25 cellular contexts compared by ENCODE assay signal in genomic region chrX:18753603-18754002, GRCh38. TPM values are rescaled to one million over a fixed set of nuclear protein-coding genes. Genes with fewer than 3 reads are reported as not detected.
"Had no signal": no experiment of that assay in that cellular context is flagged by ENCODE, and none has a peak within 500 bp of the region (broad histone marks: within the 10 kb centered on the region; RNA-seq: fewer than 3 reads in every experiment).

No MANE protein-coding gene starts in this region.

- H3K36me3 Mint-ChIP-seq: activated naive CD4-positive, alpha-beta T cell treated with anti-CD3 and anti-CD28 coated beads, Interleukin-2, amount 10 ng/mL, durations not matched to agents 7 days and 5 days; natural killer cell treated with Interleukin-12 subunit alpha and Interleukin-12 subunit beta and Interleukin-15 and Interleukin-18, amount 100 ng/mL, for 72 hours had no signal

- DNase-seq: activated B cell treated with CpG ODN at 0.5 μM for 24 hours; activated CD4-positive, alpha-beta T cell treated with anti-CD3 and anti-CD28 coated beads for 4 hours; activated CD4-positive, alpha-beta T cell treated with anti-CD3 and anti-CD28 coated beads, Interleukin-2, amount 50 U/mL, for 48 hours; activated effector memory CD4-positive, alpha-beta T cell treated with anti-CD3 and anti-CD28 coated beads, Interleukin-2, amount 50 U/mL, for 16 hours; activated naive CD4-positive, alpha-beta T cell treated with anti-CD3 and anti-CD28 coated beads, Interleukin-2, amount 10 ng/mL, durations not matched to agents 7 days and 5 days; activated T-cell treated with anti-CD3 and anti-CD28 coated beads, Interleukin-2, amount 50 U/mL, for 48 hours; body of pancreas; dermis blood vessel endothelial cell; effector CD8-positive, alpha-beta T cell; head of caudate nucleus; islet precursor cell; left cardiac atrium; ovary; stimulated activated CD4-positive, alpha-beta T cell treated with anti-CD3 and anti-CD28 coated beads, Interleukin-4, amount 100 ng/mL, for 4 hours; stimulated activated naive CD8-positive, alpha-beta T cell treated with anti-CD3 and anti-CD28 coated beads, Interleukin-15, Interleukin-2, amounts not matched to agents 100 U/mL and 50 U/mL, for 24 hours; T1000; upper lobe of left lung had no signal

- H3K27me3 Mint-ChIP-seq: activated naive CD4-positive, alpha-beta T cell treated with anti-CD3 and anti-CD28 coated beads, Interleukin-2, amount 10 ng/mL, durations not matched to agents 7 days and 5 days had no signal

- H3K4me1 ChIP-seq: gastroesophageal sphincter, prostate gland, upper lobe of left lung had no signal

- H3K27me3 ChIP-seq: body of pancreas, cardiac muscle cell, gastroesophageal sphincter, neutrophil, ovary, upper lobe of left lung had no signal

- H3K9me3 ChIP-seq: body of pancreas, gastroesophageal sphincter, neutrophil, ovary, prostate gland, upper lobe of left lung had no signal

- H3K4me3 ChIP-seq: body of pancreas, cardiac muscle cell, gastroesophageal sphincter, ovary, prostate gland, upper lobe of left lung had no signal

- H3K27ac ChIP-seq: body of pancreas, cardiac muscle cell, gastroesophageal sphincter, neutrophil, ovary, prostate gland, upper lobe of left lung had no signal

- ATAC-seq: body of pancreas; gastroesophageal sphincter; left cardiac atrium; natural killer cell treated with Interleukin-12 subunit alpha and Interleukin-12 subunit beta and Interleukin-15 and Interleukin-18, amount 100 ng/mL, for 72 hours; stimulated activated naive CD8-positive, alpha-beta T cell treated with anti-CD3 and anti-CD28 coated beads, Interleukin-15, Interleukin-2, amounts not matched to agents 100 U/mL and 50 U/mL, for 24 hours had no signal

- H3K9me3 Mint-ChIP-seq: activated B cell treated with CpG ODN at 0.5 μM for 24 hours; activated naive CD4-positive, alpha-beta T cell treated with anti-CD3 and anti-CD28 coated beads, Interleukin-2, amount 10 ng/mL, durations not matched to agents 7 days and 5 days; natural killer cell treated with Interleukin-12 subunit alpha and Interleukin-12 subunit beta and Interleukin-15 and Interleukin-18, amount 100 ng/mL, for 72 hours had no signal

- H3K4me3 Mint-ChIP-seq: activated B cell treated with CpG ODN at 0.5 μM for 24 hours; activated naive CD4-positive, alpha-beta T cell treated with anti-CD3 and anti-CD28 coated beads, Interleukin-2, amount 10 ng/mL, durations not matched to agents 7 days and 5 days; memory B cell; natural killer cell treated with Interleukin-12 subunit alpha and Interleukin-12 subunit beta and Interleukin-15 and Interleukin-18, amount 100 ng/mL, for 72 hours; T-helper 1 cell treated with Interleukin-12 subunit alpha and Interleukin-12 subunit beta and Interleukin-4 antibody, amounts not matched to agents 30 μg/mL and 1 μg/mL, for 36 hours had no signal

- H3K36me3 ChIP-seq: cardiac muscle cell, gastroesophageal sphincter, neutrophil, ovary, prostate gland, upper lobe of left lung had no signal

- H3K27ac Mint-ChIP-seq: activated B cell treated with CpG ODN at 0.5 μM for 24 hours; activated naive CD4-positive, alpha-beta T cell treated with anti-CD3 and anti-CD28 coated beads, Interleukin-2, amount 10 ng/mL, durations not matched to agents 7 days and 5 days; memory B cell; natural killer cell treated with Interleukin-12 subunit alpha and Interleukin-12 subunit beta and Interleukin-15 and Interleukin-18, amount 100 ng/mL, for 72 hours; T-helper 1 cell treated with Interleukin-12 subunit alpha and Interleukin-12 subunit beta and Interleukin-4 antibody, amounts not matched to agents 30 μg/mL and 1 μg/mL, for 36 hours had no signal

- H3K4me1 Mint-ChIP-seq: activated B cell treated with CpG ODN at 0.5 μM for 24 hours; activated naive CD4-positive, alpha-beta T cell treated with anti-CD3 and anti-CD28 coated beads, Interleukin-2, amount 10 ng/mL, durations not matched to agents 7 days and 5 days; memory B cell had no signal

RNA-seq across cellular contexts. Expression of gene PPEF1, which starts 46.2 kb away (rescaled TPM):
- total RNA-seq: activated B cell treated with CpG ODN at 0.5 μM for 24 hours; dermis blood vessel endothelial cell; natural killer cell treated with Interleukin-12 subunit alpha and Interleukin-12 subunit beta and Interleukin-15 and Interleukin-18, amount 100 ng/mL, for 72 hours had no signal
- polyA plus RNA-seq: cardiac muscle cell, esophagus had no signal
